ENCODE assay signal across 13 cellular contexts in genomic region chr15:77352932-77353331, GRCh38.
"Had no signal": no experiment of that assay in that cellular context is flagged by ENCODE, and none has a peak within 500 bp of the region (broad histone marks: within the 10 kb centered on the region; RNA-seq: fewer than 3 reads in every experiment).

No MANE protein-coding gene starts in this region.

- H3K27ac ChIP-seq: ascending aorta, breast epithelium, epithelial cell of prostate, neural progenitor cell, thyroid gland had no signal

- H3K27me3 ChIP-seq: ascending aorta, breast epithelium, neural progenitor cell, thyroid gland had no signal

- H3K9ac ChIP-seq: neural progenitor cell had no signal

- H3K4me3 ChIP-seq: ascending aorta, breast epithelium, lung, neural progenitor cell, thyroid gland had no signal

- DNase-seq: activated naive CD4-positive, alpha-beta T cell treated with Interleukin-2 at 50 U/mL for 16 hours; activated naive CD8-positive, alpha-beta T cell treated with anti-CD3 and anti-CD28 coated beads, Interleukin-2, amount 50 U/mL, for 24 hours; activated T-cell treated with anti-CD3 and anti-CD28 coated beads for 4 hours; left colon; stimulated activated CD4-positive, alpha-beta T cell treated with anti-CD3 and anti-CD28 coated beads, Interleukin-2, amount 100 ng/mL, for 48 hours; stimulated activated naive B cell treated with anti-CD40 and anti-IgM and Interleukin-4, amounts not matched to agents 10 μg/mL and 1 μg/mL and 100 μg/mL, for 72 hours; T1000; thyroid gland had no signal

- H3K4me2 ChIP-seq: neural progenitor cell had no signal

- H3K36me3 ChIP-seq: ascending aorta, breast epithelium, neural progenitor cell, thyroid gland had no signal

- H3K4me1 ChIP-seq: ascending aorta, breast epithelium, thyroid gland had no signal

- H2AFZ ChIP-seq: neural progenitor cell had no signal

- H3K9me3 ChIP-seq: ascending aorta, breast epithelium, thyroid gland had no signal
